ENCODE assay signal across 10 cellular contexts in genomic region chr9:4986783-4987182, GRCh38.
DNase-seq lines count a peak whose midpoint lies in the region; ATAC-seq and TF ChIP-seq lines count a peak whose summit lies in the region.
"Had no signal": no experiment of that assay in that cellular context is flagged by ENCODE, and none has a peak within 500 bp of the region (broad histone marks: within the 10 kb centered on the region; RNA-seq: fewer than 3 reads in every experiment).

No MANE protein-coding gene starts in this region.

- ATAC-seq in DND-41 (ENCODE audit: insufficient read depth, low read depth) (no peak), HG03354 (IDR thresholded peaks at IDR 0.05; ENCODE audit: poor library complexity, severe bottlenecking, unreplicated experiment) (no peak)

- H3K27me3 ChIP-seq in DND-41 (ENCODE audit: insufficient read depth, low read length, poor library complexity): no peaks in the 10 kb centered on the region
- no peaks in the 10 kb centered on the region for H3K27me3 ChIP-seq in effector memory CD4-positive, alpha-beta T cell (replicated peaks; ENCODE audit: control insufficient read depth, insufficient read depth, low read length, poor library complexity, severe bottlenecking)
- no peaks in the 10 kb centered on the region for H3K27me3 ChIP-seq in rectal smooth muscle tissue (ENCODE audit: control insufficient read depth, insufficient read depth, low read length)

- TF ChIP-seq POLR2A in NB4 (IDR thresholded peaks at IDR 0.05; ENCODE audit: extremely low read depth, insufficient read length): no peak

- H3K4me1 ChIP-seq in DND-41 (ENCODE audit: insufficient read depth, low read length) (peaks cover 45% of the 10 kb centered on the region), rectal smooth muscle tissue (ENCODE audit: control insufficient read depth, insufficient read depth, low read length) (peaks cover 17% of the 10 kb centered on the region)
- peaks cover 14% of the 10 kb centered on the region for H3K4me1 ChIP-seq in effector memory CD4-positive, alpha-beta T cell (ENCODE audit: control insufficient read depth, insufficient read depth, low read length, poor library complexity, severe bottlenecking)

- peak overlapping the region; percentile 88; the same call in 1 of the 2 replicates for H3K9ac ChIP-seq in DND-41 (ENCODE audit: low read depth, low read length)
- H3K9ac ChIP-seq in rectal smooth muscle tissue (ENCODE audit: low read length): no peak overlapping the region

- H3K36me3 ChIP-seq in DND-41 (ENCODE audit: insufficient read depth, low read length): peaks cover under 1% of the 10 kb centered on the region
- peaks cover 1% of the 10 kb centered on the region for H3K36me3 ChIP-seq in effector memory CD4-positive, alpha-beta T cell (ENCODE audit: control insufficient read depth, insufficient read depth, low read length)
- H3K36me3 ChIP-seq in rectal smooth muscle tissue (ENCODE audit: control insufficient read depth, insufficient read depth, low read length): no peaks in the 10 kb centered on the region

- H3K79me2 ChIP-seq in DND-41 (ENCODE audit: insufficient read depth, low read length): peaks cover 10% of the 10 kb centered on the region; the same call in 1 of the 2 replicates

- no peaks in the 10 kb centered on the region for H3K9me3 ChIP-seq in DND-41 (ENCODE audit: insufficient read depth, low read length, severe bottlenecking)
- no peaks in the 10 kb centered on the region for H3K9me3 ChIP-seq in effector memory CD4-positive, alpha-beta T cell (ENCODE audit: control insufficient read depth, low read length)

- H3K27ac ChIP-seq in DND-41 (ENCODE audit: low read length): no peak overlapping the region; the same call in 1 of the 2 replicates
- no peak overlapping the region for H3K27ac ChIP-seq in effector memory CD4-positive, alpha-beta T cell (ENCODE audit: insufficient read depth, low read length, poor library complexity, severe bottlenecking)
- H3K27ac ChIP-seq in rectal smooth muscle tissue (ENCODE audit: low read depth, low read length): no peak overlapping the region

- TF ChIP-seq CTCF in DND-41 (IDR thresholded peaks at IDR 0.05; ENCODE audit: borderline replicate concordance, extremely low read depth, low read length, poor library complexity, severe bottlenecking) (no peak), NB4 (IDR thresholded peaks at IDR 0.05; ENCODE audit: low read depth, low read length) (no peak)

- H3K4me3 ChIP-seq in DND-41 (ENCODE audit: low read depth in 1 of 2, low read length in 2 of 2) (peak overlapping the region in 1 of 2 experiments; percentile 84; a peak in 1 of 4 replicates), NB4 (ENCODE audit: low read depth, low read length) (peak overlapping the region; percentile 76), rectal smooth muscle tissue (ENCODE audit: low read length) (peak overlapping the region; percentile 92)
- peak overlapping the region; percentile 81 for H3K4me3 ChIP-seq in effector memory CD4-positive, alpha-beta T cell (ENCODE audit: insufficient read depth, low read depth, low read length, poor library complexity, severe bottlenecking)

- no peak overlapping the region for H2AFZ ChIP-seq in DND-41 (ENCODE audit: low read depth, low read length)

- H4K20me1 ChIP-seq in DND-41 (ENCODE audit: insufficient read depth, low read length): no peaks in the 10 kb centered on the region

- peak overlapping the region; percentile 92 for H3K4me2 ChIP-seq in DND-41 (ENCODE audit: insufficient read depth, low read length)

- DNase-seq in DND-41: no peak
- no peak for DNase-seq in NB4 (ENCODE audit: low read depth)
- no peak for DNase-seq in effector memory CD4-positive, alpha-beta T cell
- no peak for DNase-seq in NCI-H2171 (lab: John Stamatoyannopoulos, UW)
- DNase-seq in T1000 (lab: John Stamatoyannopoulos, UW): no peak
- no peak for DNase-seq in midbrain (lab: John Stamatoyannopoulos, UW)
- DNase-seq: anterior cingulate cortex, kidney glomerular epithelial cell had no signal
